In genomic region chr10:76230866-76231257, GRCh38 we compare ENCODE assay signal across 28 cellular contexts.
DNase-seq lines count a peak whose midpoint lies in the region; TF ChIP-seq lines count a peak whose summit lies in the region.
"Had no signal": no experiment of that assay in that cellular context is flagged by ENCODE, and none has a peak within 500 bp of the region (broad histone marks: within the 10 kb centered on the region; RNA-seq: fewer than 3 reads in every experiment).

No MANE protein-coding gene starts in this region.

- peak; percentile 2 for DNase-seq in NCI-H82 (lab: John Stamatoyannopoulos, UW)
- no peak for DNase-seq in NCI-H82 treated with DMSO at 0.1 percent for 48 hours (lab: John Stamatoyannopoulos, UW; ENCODE audit: unreplicated experiment)
- peak; percentile 20 for DNase-seq in NCI-H526 treated with DMSO at 0.1 percent for 48 hours (lab: John Stamatoyannopoulos, UW)
- DNase-seq in smooth muscle cell (lab: John Stamatoyannopoulos, UW; ENCODE audit: unreplicated experiment) = no peak
- DNase-seq in SKM-1 treated with dmso at 0.1 percent for 144 hours (lab: John Stamatoyannopoulos, UW; ENCODE audit: unreplicated experiment) = no peak
- no peak for DNase-seq in KG1 (lab: John Stamatoyannopoulos, UW)
- no peak for DNase-seq in AG08396 (ENCODE audit: low spot score)
- DNase-seq: activated CD4-positive, alpha-beta T cell treated with anti-CD3 and anti-CD28 coated beads, Interleukin-2, amount 50 U/mL, for 48 hours; activated naive CD4-positive, alpha-beta T cell treated with Interleukin-2 at 50 U/mL for 16 hours; adrenal gland; CD4-positive, CD25-positive, alpha-beta regulatory T cell; cerebellar nuclear complex; dermis blood vessel endothelial cell; GOT3; head of caudate nucleus; lower lobe of right lung; MM.1S; NCI-H2029; NCI-H226; NCI-H748 treated with DMSO at 0.1 percent for 48 hours; nephron progenitor cell; small intestine; stimulated activated naive CD4-positive, alpha-beta T cell treated with Interleukin-2 at 50 U/mL for 16 hours; upper lobe of left lung had no signal

- H4K20me1 ChIP-seq in smooth muscle cell (ENCODE audit: low read depth) = no peaks in the 10 kb centered on the region

- H3K9me3 ChIP-seq in iPS-20b (ENCODE audit: insufficient read depth, low read depth, low read length) = no peaks in the 10 kb centered on the region
- H3K9me3 ChIP-seq in smooth muscle cell (replicated peaks; ENCODE audit: low read depth) = no peaks in the 10 kb centered on the region
- H3K9me3 ChIP-seq: adrenal gland, lower lobe of right lung, right atrium auricular region, suprapubic skin had no signal

- H3K36me3 ChIP-seq in iPS-20b (ENCODE audit: insufficient read depth, low read depth, low read length) (no peaks in the 10 kb centered on the region), smooth muscle cell (ENCODE audit: low read depth) (no peaks in the 10 kb centered on the region)
- H3K36me3 ChIP-seq: adrenal gland, lower lobe of right lung, right atrium auricular region, suprapubic skin, upper lobe of left lung had no signal

- H3K27ac ChIP-seq in iPS-20b (ENCODE audit: low read length) = no peak overlapping the region
- no peak overlapping the region for H3K27ac ChIP-seq in smooth muscle cell (ENCODE audit: low read depth)
- H3K27ac ChIP-seq: adrenal gland, lower lobe of right lung, parathyroid adenoma, right atrium auricular region, suprapubic skin, upper lobe of left lung had no signal

- no peak for TF ChIP-seq CTCF in smooth muscle cell (IDR thresholded peaks at IDR 0.05; ENCODE audit: borderline replicate concordance, insufficient read depth, poor library complexity, severe bottlenecking)

- H3K4me2 ChIP-seq in smooth muscle cell = peak overlapping the region; percentile 68

- H2AFZ ChIP-seq in smooth muscle cell (ENCODE audit: low read depth) = peak overlapping the region; percentile 47
- H2AFZ ChIP-seq: parathyroid adenoma had no signal

- peaks cover 95% of the 10 kb centered on the region for H3K27me3 ChIP-seq in iPS-20b (ENCODE audit: insufficient read depth, low read length)
- no peaks in the 10 kb centered on the region for H3K27me3 ChIP-seq in smooth muscle cell (ENCODE audit: low read depth)
- H3K27me3 ChIP-seq: adrenal gland, right atrium auricular region, suprapubic skin, upper lobe of left lung had no signal

- peaks cover 4% of the 10 kb centered on the region for H3F3A ChIP-seq in smooth muscle cell (ENCODE audit: low read depth)

- peak overlapping the region; percentile 20; the same call in 1 of the 2 replicates for H3K4me3 ChIP-seq in iPS-20b (ENCODE audit: low read length)
- no peak overlapping the region for H3K4me3 ChIP-seq in smooth muscle cell
- H3K4me3 ChIP-seq: adrenal gland, lower lobe of right lung, right atrium auricular region, suprapubic skin, upper lobe of left lung had no signal

- H3K9ac ChIP-seq in iPS-20b (ENCODE audit: low read depth, low read length) (no peak overlapping the region), smooth muscle cell (ENCODE audit: low read depth) (no peak overlapping the region)
- H3K9ac ChIP-seq: parathyroid adenoma had no signal

- 12% methylated on average over 1 of the region's 1 CpG for WGBS in smooth muscle cell (ENCODE audit: low lambda C conversion rate)

- peaks cover 29% of the 10 kb centered on the region; the same call in 1 of the 2 replicates for H3K4me1 ChIP-seq in iPS-20b (ENCODE audit: insufficient read depth, low read length)
- peaks cover 16% of the 10 kb centered on the region for H3K4me1 ChIP-seq in smooth muscle cell (ENCODE audit: low read depth)
- H3K4me1 ChIP-seq: parathyroid adenoma, suprapubic skin had no signal

- H3K79me2 ChIP-seq in smooth muscle cell (ENCODE audit: low read depth) = no peaks in the 10 kb centered on the region
- H3K79me2 ChIP-seq: parathyroid adenoma had no signal

Comparison
In these comparisons a context has a peak if more than half of its experiments do, and no peak if none do; other contexts are left out.
1. DNase-seq: peak in NCI-H82 (single experiment) and NCI-H526 treated with DMSO at 0.1 percent for 48 hours (single experiment); none in NCI-H82 treated with DMSO at 0.1 percent for 48 hours (single experiment), smooth muscle cell (single experiment), SKM-1 treated with dmso at 0.1 percent for 144 hours (single experiment), KG1 (single experiment) and AG08396 (single experiment).